In genomic region chr12:1517007-1517406, GRCh38 we compare ENCODE assay signal across 10 cellular contexts.
A peak's percentile ranks its signal among the peaks of the same experiment; 100 is the strongest.
DNase-seq lines count a peak whose midpoint lies in the region; ATAC-seq and TF ChIP-seq lines count a peak whose summit lies in the region.
"Had no signal": no experiment of that assay in that cellular context is flagged by ENCODE, and none has a peak within 500 bp of the region (broad histone marks: within the 10 kb centered on the region; RNA-seq: fewer than 3 reads in every experiment).

No MANE protein-coding gene starts in this region.

- H3K36me3 Mint-ChIP-seq in activated T-cell treated with anti-CD3 and anti-CD28 coated beads, Interleukin-2, amount 50 U/mL, for 72 hours (ENCODE audit: insufficient read depth in 2 of 2): peaks cover 0 to 2% of the 10 kb centered on the region in 2 donors
- H3K36me3 Mint-ChIP-seq in activated T-cell treated with anti-CD3 and anti-CD28 coated beads, Interleukin-2, amount 50 U/mL, for 24 hours (ENCODE audit: low read depth): no peaks in the 10 kb centered on the region
- H3K36me3 Mint-ChIP-seq: CD8-positive, alpha-beta T cell had no signal

- peaks cover 18% of the 10 kb centered on the region for H3K27me3 Mint-ChIP-seq in activated T-cell treated with anti-CD3 and anti-CD28 coated beads, Interleukin-2, amount 50 U/mL, for 72 hours (ENCODE audit: low read depth)
- H3K27me3 Mint-ChIP-seq in activated T-cell treated with anti-CD3 and anti-CD28 coated beads, Interleukin-2, amount 50 U/mL, for 24 hours: peaks cover 20% of the 10 kb centered on the region

- ATAC-seq in activated T-cell treated with anti-CD3 and anti-CD28 coated beads, Interleukin-2, amount 50 U/mL, for 72 hours (replicated peaks in 1 of 2): no peak
- no peak for ATAC-seq in GM21423 (IDR thresholded peaks at IDR 0.05; ENCODE audit: unreplicated experiment)
- ATAC-seq: CD8-positive, alpha-beta T cell had no signal

- H3K4me3 Mint-ChIP-seq in activated T-cell treated with anti-CD3 and anti-CD28 coated beads, Interleukin-2, amount 50 U/mL, for 72 hours: no peak overlapping the region
- H3K4me3 Mint-ChIP-seq in activated T-cell treated with anti-CD3 and anti-CD28 coated beads, Interleukin-2, amount 50 U/mL, for 24 hours: no peak overlapping the region
- H3K4me3 Mint-ChIP-seq: CD8-positive, alpha-beta T cell had no signal

- H3K4me1 Mint-ChIP-seq in activated T-cell treated with anti-CD3 and anti-CD28 coated beads, Interleukin-2, amount 50 U/mL, for 72 hours (ENCODE audit: low read depth): no peaks in the 10 kb centered on the region
- H3K4me1 Mint-ChIP-seq in activated T-cell treated with anti-CD3 and anti-CD28 coated beads, Interleukin-2, amount 50 U/mL, for 24 hours (ENCODE audit: low read depth): peaks cover 4% of the 10 kb centered on the region

- TF ChIP-seq CTCF in epithelial cell of esophagus (IDR thresholded peaks at IDR 0.05; ENCODE audit: insufficient read depth, low read depth, low read length, missing control alignments): peak; percentile 6

- DNase-seq in activated T-cell treated with anti-CD3 and anti-CD28 coated beads, Interleukin-2, amount 50 U/mL, for 72 hours: peak; percentile 18 to 33
- DNase-seq in activated T-cell treated with anti-CD3 and anti-CD28 coated beads, Interleukin-2, amount 50 U/mL, for 24 hours: no peak
- DNase-seq in NCI-H226 (peak; percentile 72), epithelial cell of esophagus (ENCODE audit: low read depth) (peak; percentile 90), Kasumi-1 (lab: John Stamatoyannopoulos, UW) (no peak)
- peak; percentile 59 for DNase-seq in stimulated activated CD8-positive, alpha-beta memory T cell treated with anti-CD3 and anti-CD28 coated beads, Interleukin-4, amount 100 ng/mL, for 48 hours
- DNase-seq in activated CD8-positive, alpha-beta memory T cell treated with anti-CD3 and anti-CD28 coated beads, Interleukin-2, amount 50 U/mL, for 48 hours: no peak
- DNase-seq: activated T-cell treated with anti-CD3 and anti-CD28 coated beads for 4 hours had no signal

- H3K27ac Mint-ChIP-seq in activated T-cell treated with anti-CD3 and anti-CD28 coated beads, Interleukin-2, amount 50 U/mL, for 72 hours: no peak overlapping the region
- H3K27ac Mint-ChIP-seq in activated T-cell treated with anti-CD3 and anti-CD28 coated beads, Interleukin-2, amount 50 U/mL, for 24 hours: no peak overlapping the region
- H3K27ac Mint-ChIP-seq: CD8-positive, alpha-beta T cell had no signal

- no peak overlapping the region for H3K4me3 ChIP-seq in epithelial cell of esophagus (ENCODE audit: low read length)

- H3K9me3 Mint-ChIP-seq in activated T-cell treated with anti-CD3 and anti-CD28 coated beads, Interleukin-2, amount 50 U/mL, for 72 hours: no peaks in the 10 kb centered on the region
- no peaks in the 10 kb centered on the region for H3K9me3 Mint-ChIP-seq in activated T-cell treated with anti-CD3 and anti-CD28 coated beads, Interleukin-2, amount 50 U/mL, for 24 hours

Comparison
In these comparisons a context has a peak if more than half of its experiments do, and no peak if none do; other contexts are left out.
1. DNase-seq: peak in activated T-cell treated with anti-CD3 and anti-CD28 coated beads, Interleukin-2, amount 50 U/mL, for 72 hours (2 of 2), NCI-H226 (single experiment), epithelial cell of esophagus (single experiment) and stimulated activated CD8-positive, alpha-beta memory T cell treated with anti-CD3 and anti-CD28 coated beads, Interleukin-4, amount 100 ng/mL, for 48 hours (single experiment); none in activated T-cell treated with anti-CD3 and anti-CD28 coated beads, Interleukin-2, amount 50 U/mL, for 24 hours (single experiment), Kasumi-1 (0 of 2) and activated CD8-positive, alpha-beta memory T cell treated with anti-CD3 and anti-CD28 coated beads, Interleukin-2, amount 50 U/mL, for 48 hours (single experiment).